2 cellular contexts compared by ENCODE assay signal in the genomic region with DNA sequence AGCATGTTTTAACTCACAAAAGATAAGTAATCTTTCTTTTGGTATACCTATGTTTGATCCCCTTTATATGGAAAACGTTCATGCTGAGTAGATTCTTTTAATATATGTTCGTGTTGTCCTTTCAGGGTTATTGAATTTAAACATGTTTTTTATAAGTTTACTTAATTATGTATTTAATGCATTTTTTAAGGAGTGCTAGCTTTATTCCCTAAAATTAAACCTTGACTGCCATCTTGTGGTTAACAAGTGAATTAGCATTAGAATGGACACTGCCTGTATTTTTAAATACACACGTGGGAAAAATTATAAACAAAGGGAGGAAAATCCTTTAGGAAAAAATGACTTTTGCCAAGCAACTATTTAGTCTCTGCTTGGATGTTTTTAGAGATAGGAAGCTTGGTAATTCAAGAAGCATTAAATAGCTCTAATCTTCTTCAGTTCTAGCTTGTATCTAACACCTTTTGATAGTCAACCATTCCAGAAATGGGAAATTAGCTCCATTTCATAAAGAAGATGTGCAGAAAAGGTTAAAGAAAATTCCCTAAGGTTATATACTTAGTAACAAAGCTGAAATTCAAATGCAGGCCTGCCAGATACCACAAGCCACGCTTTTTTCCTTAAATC.
TF ChIP-seq lines count a peak whose summit lies in the region.

No MANE protein-coding gene starts in this region.

TF ChIP-seq in HCT116, 20 proteins besides CTCF, POLR2A, EP300 and RAD21:
- TF ChIP-seq SRF (IDR thresholded peaks at IDR 0.05; ENCODE audit: low read depth) (no peak), ELF1 (IDR thresholded peaks at IDR 0.05; ENCODE audit: borderline replicate concordance, low read depth) (no peak), YY1 (IDR thresholded peaks at IDR 0.05; ENCODE audit: extremely low read depth, insufficient replicate concordance, low read depth, low read length) (no peak), JUND (IDR thresholded peaks at IDR 0.05) (no peak), MAX (IDR thresholded peaks at IDR 0.05) (0 out of 2 replicates have a peak, but pooled peaks have one; percentile 19), EZH2phosphoT487 (IDR thresholded peaks at IDR 0.05; ENCODE audit: borderline replicate concordance) (no peak)
TF ChIP-seq in HCT116: peak in this region for 1.

TF ChIP-seq in neural cell, 6 proteins besides CTCF, POLR2A, EP300 and RAD21:
- peak; percentile 94 for TF ChIP-seq SMC3 (conservative IDR thresholded peaks at IDR 0.05; ENCODE audit: poor library complexity)
- TF ChIP-seq MXI1 (conservative IDR thresholded peaks at IDR 0.05; ENCODE audit: poor library complexity, severe bottlenecking) = no peak
- TF ChIP-seq TAF1 (IDR thresholded peaks at IDR 0.05; ENCODE audit: low read depth) = no peak
TF ChIP-seq in neural cell: peak in this region for 1.
